9 cellular contexts compared by ENCODE assay signal in the genomic region with DNA sequence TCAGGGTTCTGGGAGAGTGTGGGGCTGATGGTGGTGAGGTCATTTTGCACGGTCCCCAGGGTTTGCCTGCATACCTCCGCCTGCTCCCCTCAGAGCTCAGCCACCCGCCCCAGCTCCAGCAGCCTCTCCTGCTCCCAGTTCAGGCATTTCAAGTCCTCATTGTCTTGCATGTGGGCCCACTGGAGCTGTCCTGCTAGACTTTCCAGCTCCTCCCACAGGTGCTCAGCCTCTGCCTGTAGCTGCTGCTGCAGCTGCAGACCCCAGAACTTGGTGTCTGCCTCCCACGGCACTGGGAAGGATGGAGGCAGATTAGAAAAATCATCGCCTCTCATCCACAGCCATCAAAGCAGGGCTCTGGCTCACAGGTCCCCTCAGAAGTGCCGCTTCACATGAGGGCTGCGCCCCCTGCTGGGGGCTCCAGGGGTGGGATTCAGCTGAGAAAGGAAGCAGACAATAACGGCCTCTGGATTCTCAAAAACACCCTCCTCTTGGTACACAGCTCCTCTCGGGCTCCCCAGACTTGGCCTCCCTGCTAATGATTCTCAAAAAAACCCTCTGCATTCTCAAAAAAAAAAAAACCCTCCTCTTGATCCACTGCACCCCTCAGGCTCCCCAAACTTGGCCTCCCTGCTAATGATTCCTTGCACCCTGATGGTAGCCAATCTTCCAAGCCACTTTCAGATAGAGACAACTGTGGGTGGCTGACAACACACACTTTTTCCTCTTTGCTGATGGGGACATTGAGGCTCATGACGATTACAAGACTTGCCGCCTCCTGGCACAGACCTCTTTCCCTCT.
DNase-seq lines count a peak whose midpoint lies in the region; ATAC-seq and TF ChIP-seq lines count a peak whose summit lies in the region.
"Had no signal": no experiment of that assay in that cellular context is flagged by ENCODE, and none has a peak within 500 bp of the region (broad histone marks: within the 10 kb centered on the region; RNA-seq: fewer than 3 reads in every experiment).

No MANE protein-coding gene starts in this region.

- no peaks in the 10 kb centered on the region for H3K9me3 Mint-ChIP-seq in CD4-positive, alpha-beta T cell
- H3K9me3 Mint-ChIP-seq: stimulated activated naive CD8-positive, alpha-beta T cell treated with anti-CD3 and anti-CD28 coated beads, Interleukin-15, Interleukin-2, amounts not matched to agents 100 ng/mL and 50 ng/mL, for 24 hours had no signal

- H3K36me3 Mint-ChIP-seq in CD4-positive, alpha-beta T cell (ENCODE audit: low read depth): no peaks in the 10 kb centered on the region

- no peak overlapping the region for H3K4me3 Mint-ChIP-seq in CD4-positive, alpha-beta T cell
- H3K4me3 Mint-ChIP-seq: stimulated activated naive CD8-positive, alpha-beta T cell treated with anti-CD3 and anti-CD28 coated beads, Interleukin-15, Interleukin-2, amounts not matched to agents 100 ng/mL and 50 ng/mL, for 24 hours had no signal

- H3K9me3 ChIP-seq in CD4-positive, alpha-beta T cell (ENCODE audit: control insufficient read depth, low read length): no peaks in the 10 kb centered on the region
- H3K9me3 ChIP-seq in heart left ventricle: no peaks in the 10 kb centered on the region
- no peaks in the 10 kb centered on the region for H3K9me3 ChIP-seq in sigmoid colon

- POLR2A ChIA-PET in CD4-positive, alpha-beta T cell (lab: Charles Lee): no interaction called here

- intact Hi-C loops in CD4-positive, alpha-beta T cell (cut with DNase I, micrococcal nuclease): loop anchor here in 1 of 2 experiments (5.0 kb wide), 1 partner anchor 382 kb away; no protein-coding TSS in a partner anchor
- intact Hi-C loops in heart left ventricle (cut with DNase I): loop anchor here in 6 of 10 donors (2.0 to 10.0 kb wide), 7 partner anchors 90 to 390 kb away; partner anchors contain the start of gene C2CD4B (in 1 of the 6)
- intact Hi-C loops in sigmoid colon (cut with DNase I): no loop called here

- H3K27ac ChIP-seq in CD4-positive, alpha-beta T cell (ENCODE audit: low read depth, low read length): no peak overlapping the region
- H3K27ac ChIP-seq in heart left ventricle (no peak overlapping the region), sigmoid colon (no peak overlapping the region)

- 36 to 42% (median 38%) methylated on average over 10 to 11 of the region's 11 CpGs for WGBS in heart left ventricle, 4 donors
- WGBS in sigmoid colon, 2 donors: 42 to 44% methylated on average over 11 of the region's 11 CpGs

- peaks cover 26% of the 10 kb centered on the region for H3K27me3 Mint-ChIP-seq in CD4-positive, alpha-beta T cell

- peak; percentile 30 to 62 (median 42) for DNase-seq in CD4-positive, alpha-beta T cell
- DNase-seq in HFF-Myc (ENCODE audit: extremely low read depth, low read depth) (peak; percentile 21), RPMI8226 (peak; percentile 80), heart left ventricle (peak; percentile 61 to 82 (median 67)), sigmoid colon (peak; percentile 72)
- DNase-seq in activated gamma-delta T cell treated with anti-CD3 and anti-CD28 coated beads, Interleukin-2, amount 50 U/mL, for 16 hours (ENCODE audit: low read depth): peak; percentile 43

- no peak for TF ChIP-seq EP300 in sigmoid colon (IDR thresholded peaks at IDR 0.05)

- H3K27ac Mint-ChIP-seq in CD4-positive, alpha-beta T cell: no peak overlapping the region
- H3K27ac Mint-ChIP-seq: stimulated activated naive CD8-positive, alpha-beta T cell treated with anti-CD3 and anti-CD28 coated beads, Interleukin-15, Interleukin-2, amounts not matched to agents 100 ng/mL and 50 ng/mL, for 24 hours had no signal

- H3K36me3 ChIP-seq in heart left ventricle (no peaks in the 10 kb centered on the region), sigmoid colon (no peaks in the 10 kb centered on the region)

- peak; percentile 44 for ATAC-seq in CD4-positive, alpha-beta T cell (ENCODE audit: poor library complexity)
- ATAC-seq in heart left ventricle (peak in 3 of 4 donors; percentile 49 to 79 (median 50)), HG03469 (IDR thresholded peaks at IDR 0.05; ENCODE audit: unreplicated experiment) (no peak), GM18873 (IDR thresholded peaks at IDR 0.05; ENCODE audit: low FRiP score, unreplicated experiment) (no peak)

- CTCF ChIA-PET in CD4-positive, alpha-beta T cell (lab: Charles Lee): no interaction called here

- H3K4me3 ChIP-seq in HFF-Myc (replicated peaks; ENCODE audit: low read depth, low read length) (no peak overlapping the region), heart left ventricle (no peak overlapping the region), sigmoid colon (no peak overlapping the region)

- no peaks in the 10 kb centered on the region for H3K27me3 ChIP-seq in CD4-positive, alpha-beta T cell (ENCODE audit: control insufficient read depth, insufficient read depth, low read length)
- H3K27me3 ChIP-seq in heart left ventricle: no peaks in the 10 kb centered on the region
- no peaks in the 10 kb centered on the region for H3K27me3 ChIP-seq in sigmoid colon

- TF ChIP-seq CTCF in CD4-positive, alpha-beta T cell (IDR thresholded peaks at IDR 0.05): peak; percentile 63
- TF ChIP-seq CTCF in HFF-Myc (IDR thresholded peaks at IDR 0.05; ENCODE audit: low read depth, low read length, missing control alignments): peak; percentile 94
- peak; percentile 56 to 81 (median 72) for TF ChIP-seq CTCF in heart left ventricle (IDR thresholded peaks at IDR 0.05)
- peak in 1 of 4 experiments; percentile 28 for TF ChIP-seq CTCF in sigmoid colon (IDR thresholded peaks at IDR 0.05)

- no peaks in the 10 kb centered on the region for H3K4me1 ChIP-seq in heart left ventricle
- H3K4me1 ChIP-seq in sigmoid colon: peaks cover 0 to 31% (median 25%) of the 10 kb centered on the region in 4 donors

- no peaks in the 10 kb centered on the region for H3K4me1 Mint-ChIP-seq in CD4-positive, alpha-beta T cell (ENCODE audit: low read depth)

- TF ChIP-seq POLR2A in heart left ventricle (IDR thresholded peaks at IDR 0.05): no peak
- TF ChIP-seq POLR2A in sigmoid colon (IDR thresholded peaks at IDR 0.05): no peak

Comparison
In these comparisons a context has a peak if more than half of its experiments do, and no peak if none do; other contexts are left out.
1. ATAC-seq: peak in CD4-positive, alpha-beta T cell (single experiment) and heart left ventricle (3 of 4); none in HG03469 (single experiment) and GM18873 (single experiment).
2. DNase-seq: peak in every context shown above with its lines; median percentile 80 in RPMI8226; 72 in sigmoid colon; 67 in heart left ventricle; 43 in activated gamma-delta T cell treated with anti-CD3 and anti-CD28 coated beads, Interleukin-2, amount 50 U/mL, for 16 hours; 42 in CD4-positive, alpha-beta T cell; 21 in HFF-Myc.